In the genomic region with DNA sequence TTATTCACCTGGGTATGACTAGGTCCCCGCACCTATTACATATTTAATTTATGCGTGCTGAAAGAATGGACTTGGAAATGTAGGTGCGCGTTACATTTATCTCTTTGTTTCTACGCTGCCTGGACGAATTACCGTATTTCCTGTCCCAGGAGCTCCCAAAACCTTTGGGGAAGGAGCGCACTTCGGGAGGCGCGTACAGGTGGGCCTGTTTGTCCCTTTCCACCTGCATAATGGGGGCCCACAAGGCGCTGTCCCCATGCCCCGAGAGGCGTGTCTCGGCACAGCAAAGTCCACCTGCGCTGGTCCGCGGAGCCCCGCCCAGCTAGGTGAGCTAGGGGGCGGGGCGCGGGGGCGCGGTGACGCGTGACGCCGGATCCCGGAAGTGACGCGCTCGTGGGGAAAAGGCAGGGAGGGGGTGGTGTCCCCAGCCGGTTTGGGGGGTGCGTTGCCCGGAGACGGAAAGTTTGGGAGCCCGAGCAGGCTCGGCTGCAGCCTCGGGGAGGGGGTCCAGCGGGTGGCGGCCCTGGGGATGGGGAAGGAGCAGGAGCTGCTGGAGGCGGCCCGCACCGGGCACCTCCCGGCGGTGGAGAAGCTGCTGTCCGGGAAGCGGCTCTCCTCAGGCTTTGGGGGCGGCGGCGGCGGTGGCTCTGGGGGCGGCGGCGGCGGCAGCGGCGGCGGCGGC, we compare ENCODE assay signal across 8 cellular contexts. TPM values are rescaled to one million over a fixed set of nuclear protein-coding genes. Genes with fewer than 3 reads are reported as not detected.
DNase-seq lines count a peak whose midpoint lies in the region; ATAC-seq and TF ChIP-seq lines count a peak whose summit lies in the region.

ANKS1A (plus strand) TSS at position 382 of the 682 bp plus-strand sequence; CDS start at position 530, 148 bp downstream.

- peaks cover 16% of the 10 kb centered on the region for H3K36me3 Mint-ChIP-seq in activated CD8-positive, alpha-beta T cell treated with anti-CD3 and anti-CD28 coated beads, Interleukin-2, amount 10 ng/mL, durations not matched to agents 7 days and 5 days (ENCODE audit: low read depth)
- H3K36me3 Mint-ChIP-seq in memory B cell: peaks cover 8% of the 10 kb centered on the region

- H3K4me3 Mint-ChIP-seq in activated CD8-positive, alpha-beta T cell treated with anti-CD3 and anti-CD28 coated beads, Interleukin-2, amount 10 ng/mL, durations not matched to agents 7 days and 5 days: peak within 1 kb of the TSS; percentile 97
- peak within 1 kb of the TSS; percentile 96 for H3K4me3 Mint-ChIP-seq in memory B cell

- CTCF ChIA-PET in activated CD8-positive, alpha-beta T cell treated with anti-CD3 and anti-CD28 coated beads, Interleukin-2, amount 10 ng/mL, durations not matched to agents 7 days and 5 days (lab: Charles Lee): interaction anchor here (0.7 to 1.7 kb wide), 6 partner anchors 10 to 428 kb away, joined by 3 to 6 read pairs (median 3); partner anchors contain the start of gene SNRPC

- ATAC-seq in HG03159 (IDR thresholded peaks at IDR 0.05; ENCODE audit: unreplicated experiment): peak; percentile 40
- ATAC-seq in activated CD8-positive, alpha-beta T cell treated with anti-CD3 and anti-CD28 coated beads, Interleukin-2, amount 10 ng/mL, durations not matched to agents 7 days and 5 days: peak; percentile 65
- peak; percentile 81 for ATAC-seq in memory B cell (ENCODE audit: low read depth)
- no peak for ATAC-seq in GM19452 (IDR thresholded peaks at IDR 0.05; ENCODE audit: unreplicated experiment)

- TF ChIP-seq CTCF in GM13977 (IDR thresholded peaks at IDR 0.05; ENCODE audit: extremely low read depth, insufficient read depth, missing control alignments): no peak

- in situ Hi-C loops in GM13977 (cut with MboI; ENCODE audit: low pct_unique_long_range_greater_than_20kb, low sequenced_read_pairs, unreplicated experiment): no loop called here

- DNase-seq in GM13977 (ENCODE audit: low spot score): peak; percentile 87
- peak; percentile 79 for DNase-seq in NCI-H748 treated with DMSO at 0.1 percent for 48 hours (lab: John Stamatoyannopoulos, UW)
- peak; percentile 91 for DNase-seq in activated CD8-positive, alpha-beta T cell treated with anti-CD3 and anti-CD28 coated beads, Interleukin-2, amount 10 ng/mL, durations not matched to agents 7 days and 5 days
- DNase-seq in effector CD4-positive, alpha-beta T cell: peak; percentile 91
- DNase-seq in memory B cell (ENCODE audit: low spot score in 2 of 2): peak; percentile 90 to 93
- DNase-seq in stimulated activated CD4-positive, alpha-beta T cell treated with anti-CD3 and anti-CD28 coated beads, TNF-alpha, amount 100 ng/mL, for 48 hours (ENCODE audit: low read depth in 3 of 3): peak; percentile 74 to 92 (median 81)

- POLR2A ChIA-PET in activated CD8-positive, alpha-beta T cell treated with anti-CD3 and anti-CD28 coated beads, Interleukin-2, amount 10 ng/mL, durations not matched to agents 7 days and 5 days (lab: Charles Lee): interaction anchor here (0.7 to 3.1 kb wide), 9 partner anchors 17 to 1282 kb away, joined by 3 to 24 read pairs (median 5); partner anchors contain the start of genes BLTP3A, ILRUN and RPS10

- peaks cover 7% of the 10 kb centered on the region for H3K27me3 Mint-ChIP-seq in activated CD8-positive, alpha-beta T cell treated with anti-CD3 and anti-CD28 coated beads, Interleukin-2, amount 10 ng/mL, durations not matched to agents 7 days and 5 days (ENCODE audit: low read depth)
- H3K27me3 Mint-ChIP-seq in memory B cell: no peaks in the 10 kb centered on the region

- no peaks in the 10 kb centered on the region for H3K9me3 Mint-ChIP-seq in activated CD8-positive, alpha-beta T cell treated with anti-CD3 and anti-CD28 coated beads, Interleukin-2, amount 10 ng/mL, durations not matched to agents 7 days and 5 days (ENCODE audit: insufficient read depth)
- peaks cover 4% of the 10 kb centered on the region for H3K9me3 Mint-ChIP-seq in memory B cell

- peak within 1 kb of the TSS; percentile 99 for H3K27ac Mint-ChIP-seq in activated CD8-positive, alpha-beta T cell treated with anti-CD3 and anti-CD28 coated beads, Interleukin-2, amount 10 ng/mL, durations not matched to agents 7 days and 5 days
- H3K27ac Mint-ChIP-seq in memory B cell: peak within 1 kb of the TSS; percentile 99

- peaks cover 35% of the 10 kb centered on the region for H3K4me1 Mint-ChIP-seq in activated CD8-positive, alpha-beta T cell treated with anti-CD3 and anti-CD28 coated beads, Interleukin-2, amount 10 ng/mL, durations not matched to agents 7 days and 5 days (ENCODE audit: low read depth)
- H3K4me1 Mint-ChIP-seq in memory B cell: peaks cover 22% of the 10 kb centered on the region

RNA-seq across cellular contexts. Expression of gene ANKS1A, which starts in this region (rescaled TPM):
- 1 to 10 TPM; 5.3 to 5.8 TPM for total RNA-seq in activated CD8-positive, alpha-beta T cell treated with anti-CD3 and anti-CD28 coated beads, Interleukin-2, amount 10 ng/mL, durations not matched to agents 7 days and 5 days
